ENCODE assay signal across 3 cellular contexts in genomic region chr5:43465455-43465854, GRCh38. TPM values are rescaled to one million over a fixed set of nuclear protein-coding genes. Genes with fewer than 3 reads are reported as not detected.
"Had no signal": no experiment of that assay in that cellular context is flagged by ENCODE, and none has a peak within 500 bp of the region (broad histone marks: within the 10 kb centered on the region; RNA-seq: fewer than 3 reads in every experiment).

No MANE protein-coding gene starts in this region.

RNA-seq across cellular contexts. Expression of gene CCL28, which starts 53.3 kb away (rescaled TPM):
- total RNA-seq: OCI-LY7, SJCRH30 had no signal
- polyA plus RNA-seq: SK-N-SH had no signal
